ENCODE assay signal across 16 cellular contexts in genomic region chr6:57182017-57182432, GRCh38. TPM values are rescaled to one million over a fixed set of nuclear protein-coding genes. Genes with fewer than 3 reads are reported as not detected.
DNase-seq lines count a peak whose midpoint lies in the region; ATAC-seq, FAIRE-seq and TF ChIP-seq lines count a peak whose summit lies in the region.
"Had no signal": no experiment of that assay in that cellular context is flagged by ENCODE, and none has a peak within 500 bp of the region (broad histone marks: within the 10 kb centered on the region; RNA-seq: fewer than 3 reads in every experiment).

No MANE protein-coding gene starts in this region.

- peaks cover 31 to 43% (median 36%) of the 10 kb centered on the region in 3 donors for H3K36me3 ChIP-seq in tibial artery

- peaks cover 5 to 51% (median 21%) of the 10 kb centered on the region in 4 donors for H3K4me1 ChIP-seq in tibial artery

- peak; percentile 68 for DNase-seq in AG04450 (ENCODE audit: low read depth, low spot score)
- no peak for DNase-seq in H54 (ENCODE audit: insufficient read length, low spot score)
- DNase-seq in cerebellar cortex (ENCODE audit: low spot score), result peak; percentile 22
- no peak for DNase-seq in nephron progenitor cell
- no peak for DNase-seq in islet precursor cell
- DNase-seq in kidney glomerular epithelial cell (lab: John Stamatoyannopoulos, UW), result no peak
- DNase-seq in tibial artery, result no peak
- DNase-seq: activated B cell treated with CpG ODN at 0.5 μM for 24 hours; activated CD8-positive, alpha-beta memory T cell treated with anti-CD3 and anti-CD28 coated beads, Interleukin-2, amount 50 U/mL, for 4 hours; amniotic stem cell; cortex of kidney; DMS79 treated with DMSO at 0.1 percent for 48 hours; Karpas-422; NCI-H146; OCI-M1 had no signal

- no peak for TF ChIP-seq CTCF in AG04450 (IDR thresholded peaks at IDR 0.05; ENCODE audit: low read depth, low read length)
- no peak for TF ChIP-seq CTCF in nephron progenitor cell (IDR thresholded peaks at IDR 0.05)
- no peak for TF ChIP-seq CTCF in tibial artery (IDR thresholded peaks at IDR 0.05)

- H3K27ac ChIP-seq in AG04450 (ENCODE audit: low read depth, low read length) (peak overlapping the region; percentile 69), tibial artery (peak overlapping the region in 1 of 2 donors; percentile 90)

- CTCF ChIA-PET in AG04450 (lab: Charles Lee), result interaction anchor here (1.0 to 5.3 kb wide), 4 partner anchors 134 to 278 kb away, joined by 3 to 24 read pairs (median 4); partner anchors contain the start of gene PRIM2

- H3K4me3 ChIP-seq in AG04450 (ENCODE audit: low read depth, low read length) (no peak overlapping the region), tibial artery (no peak overlapping the region)

- no peaks in the 10 kb centered on the region for H3K4me1 Mint-ChIP-seq in nephron progenitor cell
- H3K4me1 Mint-ChIP-seq: activated B cell treated with CpG ODN at 0.5 μM for 24 hours had no signal

- ATAC-seq in HG02852 (IDR thresholded peaks at IDR 0.05; ENCODE audit: unreplicated experiment), result no peak

- H3K9me3 ChIP-seq in AG04450 (ENCODE audit: control insufficient read depth, insufficient read depth, low read length) (no peaks in the 10 kb centered on the region), tibial artery (no peaks in the 10 kb centered on the region)

- H3K27ac Mint-ChIP-seq in nephron progenitor cell, result peak overlapping the region; percentile 96
- H3K27ac Mint-ChIP-seq: activated B cell treated with CpG ODN at 0.5 μM for 24 hours had no signal

- H3K27me3 ChIP-seq in AG04450 (ENCODE audit: control insufficient read depth, insufficient read depth, low read length) (no peaks in the 10 kb centered on the region), tibial artery (no peaks in the 10 kb centered on the region)

- peak; percentile 41 for FAIRE-seq in H54 (lab: Jason Lieb, UNC)

- TF ChIP-seq POLR2A in H54 (IDR thresholded peaks at IDR 0.05; ENCODE audit: low read depth, low read length), result no peak

- intact Hi-C loops in tibial artery (cut with DNase I; ENCODE audit: low total_unique reads), result no loop called here

- no peak overlapping the region for H3K4me3 Mint-ChIP-seq in nephron progenitor cell
- H3K4me3 Mint-ChIP-seq: activated B cell treated with CpG ODN at 0.5 μM for 24 hours had no signal

- H3K27me3 Mint-ChIP-seq in nephron progenitor cell (ENCODE audit: low read depth, poor library complexity), result no peaks in the 10 kb centered on the region
- H3K27me3 Mint-ChIP-seq: activated B cell treated with CpG ODN at 0.5 μM for 24 hours had no signal

- peaks cover 68% of the 10 kb centered on the region for H3K36me3 Mint-ChIP-seq in nephron progenitor cell (ENCODE audit: low read depth)

- H3K9me3 Mint-ChIP-seq in nephron progenitor cell, result no peaks in the 10 kb centered on the region
- H3K9me3 Mint-ChIP-seq: activated B cell treated with CpG ODN at 0.5 μM for 24 hours had no signal

- POLR2A ChIA-PET in AG04450 (lab: Yijun Ruan, JAX), result interaction anchor here (0.6 to 1.4 kb wide), 5 partner anchors 10 to 132 kb away, joined by 3 to 7 read pairs (median 3); partner anchors contain the start of genes BAG2 and RAB23

RNA-seq across cellular contexts. Expression of gene BAG2, which starts 9.9 kb away (rescaled TPM):
- polyA plus RNA-seq in AG04450 (2011; rRNA removed), result 29.0 and 43.4 TPM in 2 replicates
- 11.1 and 20.5 TPM in 2 replicates for polyA minus RNA-seq in AG04450 (2011; rRNA and poly(A)+ RNA removed)

RNA-seq across cellular contexts. Expression of gene RAB23, which starts 40.1 kb away (rescaled TPM):
- polyA plus RNA-seq in AG04450 (2011; rRNA removed), result 45.2 and 62.1 TPM in 2 replicates
- polyA minus RNA-seq in AG04450 (2011; rRNA and poly(A)+ RNA removed), result 13.1 and 27.5 TPM in 2 replicates

Comparison
In these comparisons a context has a peak if more than half of its experiments do, and no peak if none do; other contexts are left out.
1. DNase-seq: peak in AG04450 (single experiment) and cerebellar cortex (single experiment); none in H54 (single experiment), nephron progenitor cell (single experiment), islet precursor cell (single experiment), kidney glomerular epithelial cell (single experiment) and tibial artery (0 of 2).